In genomic region chr19:50679177-50680125, GRCh38 we compare ENCODE assay signal across 9 cellular contexts. TPM values are rescaled to one million over a fixed set of nuclear protein-coding genes. Genes with fewer than 3 reads are reported as not detected.
DNase-seq lines count a peak whose midpoint lies in the region; ATAC-seq and TF ChIP-seq lines count a peak whose summit lies in the region.
"Had no signal": no experiment of that assay in that cellular context is flagged by ENCODE, and none has a peak within 500 bp of the region (broad histone marks: within the 10 kb centered on the region; RNA-seq: fewer than 3 reads in every experiment).

No MANE protein-coding gene starts in this region.

- 16 to 23% methylated on average over 20 to 23 of the region's 23 CpGs for WGBS in upper lobe of left lung, 2 donors

- H3K4me3 ChIP-seq in upper lobe of left lung: no peak overlapping the region

- no peaks in the 10 kb centered on the region for H3K27me3 ChIP-seq in upper lobe of left lung

- no peak for TF ChIP-seq CTCF in upper lobe of left lung (IDR thresholded peaks at IDR 0.05)

- H3K36me3 ChIP-seq in upper lobe of left lung: no peaks in the 10 kb centered on the region

- peaks cover 0 to 7% (median 3%) of the 10 kb centered on the region in 4 donors for H3K4me1 ChIP-seq in upper lobe of left lung

- TF ChIP-seq POLR2A in upper lobe of left lung (IDR thresholded peaks at IDR 0.05): no peak

- ATAC-seq in HG03571 (IDR thresholded peaks at IDR 0.05; ENCODE audit: unreplicated experiment) (peak; percentile 83), upper lobe of left lung (ENCODE audit: low FRiP score in 2 of 2) (peak; percentile 70 to 91)

- H3K27ac ChIP-seq in upper lobe of left lung: no peak overlapping the region
- H3K27ac ChIP-seq: C4-2B had no signal

- intact Hi-C loops in posterior cingulate gyrus (cut with DNase I): no loop called here

- peaks cover 0 to 3% (median 0%) of the 10 kb centered on the region in 4 donors for H3K9me3 ChIP-seq in upper lobe of left lung

- TF ChIP-seq EP300 in upper lobe of left lung (IDR thresholded peaks at IDR 0.05): no peak

- DNase-seq in NCI-H2029 (lab: John Stamatoyannopoulos, UW) (peak; percentile 30), NCI-H2029 treated with DMSO at 0.1 percent for 48 hours (lab: John Stamatoyannopoulos, UW) (no peak), SHP77 treated with DMSO at 0.1 percent for 48 hours (lab: John Stamatoyannopoulos, UW) (peak; percentile 18), germinal center (ENCODE audit: low spot score) (peak; percentile 98), posterior cingulate gyrus (peak; percentile 74 to 98 (median 90)), upper lobe of left lung (peak; percentile 73 to 95)
- DNase-seq in activated T-helper 9 cell treated with anti-CD3 and anti-CD28 coated beads, Interleukin-2, amount 50 U/mL, for 16 hours (ENCODE audit: low read depth): peak; percentile 48

RNA-seq across cellular contexts. Expression of gene C19orf81, which starts 30.2 kb away (rescaled TPM):
- 10 to 100 TPM in 1 of 6 donors, 1 to 10 TPM in 4, not detected in 1; 1.7 to 24.4 (median 3.1) TPM for total RNA-seq in upper lobe of left lung

RNA-seq across cellular contexts. Expression of gene SYT3, which starts 39.8 kb away (rescaled TPM):
- 1 to 10 TPM in 3 of 6 donors, under 1 TPM in 2, not detected in 1; 0.67 to 3.6 (median 1.4) TPM for total RNA-seq in upper lobe of left lung

RNA-seq across cellular contexts. Expression of gene SHANK1, which starts 40.2 kb away (rescaled TPM):
- total RNA-seq in upper lobe of left lung: under 1 TPM in 2 of 6 donors, not detected in 4; 0.40 to 0.54 TPM

RNA-seq across cellular contexts. Expression of gene CLEC11A, which starts 43.7 kb away (rescaled TPM):
- 10 to 100 TPM in 4 of 6 donors, 1 to 10 TPM in 2; 3.9 to 19.6 (median 15.9) TPM for total RNA-seq in upper lobe of left lung
